ENCODE assay signal across 20 cellular contexts in genomic region chr6:34926655-34927054, GRCh38. TPM values are rescaled to one million over a fixed set of nuclear protein-coding genes. Genes with fewer than 3 reads are reported as not detected.
DNase-seq lines count a peak whose midpoint lies in the region; ATAC-seq and TF ChIP-seq lines count a peak whose summit lies in the region.
"Had no signal": no experiment of that assay in that cellular context is flagged by ENCODE, and none has a peak within 500 bp of the region (broad histone marks: within the 10 kb centered on the region; RNA-seq: fewer than 3 reads in every experiment).

No MANE protein-coding gene starts in this region.

- H3K36me3 Mint-ChIP-seq in activated CD8-positive, alpha-beta T cell treated with anti-CD3 and anti-CD28 coated beads for 36 hours (ENCODE audit: low read depth) = no peaks in the 10 kb centered on the region
- H3K36me3 Mint-ChIP-seq in activated CD8-positive, alpha-beta T cell treated with anti-CD3 and anti-CD28 coated beads, Interleukin-2, amount 10 ng/mL, durations not matched to agents 7 days and 5 days (ENCODE audit: low read depth) = no peaks in the 10 kb centered on the region
- peaks cover 3% of the 10 kb centered on the region for H3K36me3 Mint-ChIP-seq in type B pancreatic cell
- H3K36me3 Mint-ChIP-seq: neural progenitor cell had no signal

- in situ Hi-C loops in G401 (cut with HindIII; ENCODE audit: low sequenced_read_pairs) = no loop called here

- ATAC-seq in activated CD8-positive, alpha-beta T cell treated with anti-CD3 and anti-CD28 coated beads for 36 hours = peak; percentile 55
- no peak for ATAC-seq in activated CD8-positive, alpha-beta T cell treated with anti-CD3 and anti-CD28 coated beads, Interleukin-2, amount 10 ng/mL, durations not matched to agents 7 days and 5 days
- ATAC-seq in RWPE2 (ENCODE audit: low read depth) = peak; percentile 83
- ATAC-seq: A549, right lobe of liver had no signal

- no peak overlapping the region for H3K4me3 ChIP-seq in RWPE2 (ENCODE audit: severe bottlenecking)
- H3K4me3 ChIP-seq: A549, neural progenitor cell, right lobe of liver had no signal

- no peak for TF ChIP-seq CTCF in activated CD8-positive, alpha-beta T cell treated with anti-CD3 and anti-CD28 coated beads for 36 hours (IDR thresholded peaks at IDR 0.05)
- no peak for TF ChIP-seq CTCF in RWPE2 (IDR thresholded peaks at IDR 0.05; ENCODE audit: poor library complexity, severe bottlenecking)
- no peak for TF ChIP-seq CTCF in type B pancreatic cell (conservative IDR thresholded peaks at IDR 0.05)

- intact Hi-C loops in activated CD8-positive, alpha-beta T cell treated with anti-CD3 and anti-CD28 coated beads for 36 hours (cut with micrococcal nuclease) = no loop called here

- CTCF ChIA-PET in activated CD8-positive, alpha-beta T cell treated with anti-CD3 and anti-CD28 coated beads for 36 hours (lab: Charles Lee) = interaction anchor here (1.7 kb wide), 1 partner anchor 60 kb away, joined by 4 read pairs; no protein-coding TSS in a partner anchor
- CTCF ChIA-PET in activated CD8-positive, alpha-beta T cell treated with anti-CD3 and anti-CD28 coated beads, Interleukin-2, amount 10 ng/mL, durations not matched to agents 7 days and 5 days (lab: Charles Lee) = no interaction called here

- POLR2A ChIA-PET in activated CD8-positive, alpha-beta T cell treated with anti-CD3 and anti-CD28 coated beads for 36 hours (lab: Charles Lee) = no interaction called here
- POLR2A ChIA-PET in activated CD8-positive, alpha-beta T cell treated with anti-CD3 and anti-CD28 coated beads, Interleukin-2, amount 10 ng/mL, durations not matched to agents 7 days and 5 days (lab: Charles Lee) = no interaction called here

- no peaks in the 10 kb centered on the region for H3K27me3 ChIP-seq in RWPE2 (ENCODE audit: insufficient read depth, poor library complexity, severe bottlenecking)
- H3K27me3 ChIP-seq: right lobe of liver had no signal

- peaks cover 5% of the 10 kb centered on the region for H3K4me1 Mint-ChIP-seq in activated CD8-positive, alpha-beta T cell treated with anti-CD3 and anti-CD28 coated beads for 36 hours (ENCODE audit: low read depth)
- no peaks in the 10 kb centered on the region for H3K4me1 Mint-ChIP-seq in activated CD8-positive, alpha-beta T cell treated with anti-CD3 and anti-CD28 coated beads, Interleukin-2, amount 10 ng/mL, durations not matched to agents 7 days and 5 days (ENCODE audit: low read depth)
- peaks cover 22% of the 10 kb centered on the region for H3K4me1 Mint-ChIP-seq in type B pancreatic cell (ENCODE audit: unreplicated experiment)

- no peak overlapping the region for H3K4me3 Mint-ChIP-seq in activated CD8-positive, alpha-beta T cell treated with anti-CD3 and anti-CD28 coated beads for 36 hours
- no peak overlapping the region for H3K4me3 Mint-ChIP-seq in activated CD8-positive, alpha-beta T cell treated with anti-CD3 and anti-CD28 coated beads, Interleukin-2, amount 10 ng/mL, durations not matched to agents 7 days and 5 days
- H3K4me3 Mint-ChIP-seq in type B pancreatic cell = no peak overlapping the region
- H3K4me3 Mint-ChIP-seq: activated CD4-positive, alpha-beta T cell treated with anti-CD3 and anti-CD28 coated beads, Interleukin-2, amount 10 ng/mL, durations not matched to agents 24 days and 14 days; activated T-helper 1 cell treated with anti-CD3 and anti-CD28 coated beads, Interleukin-12 subunit alpha, Interleukin-12 subunit beta, Interleukin-2, Interleukin-4 antibody, amounts not matched to agents 30 ng/mL and 10 ng/mL and 1 ng/mL, durations not matched to agents 14 hours and 24 hours and 36 hours; neural progenitor cell had no signal

- H3K36me3 ChIP-seq in RWPE2 (ENCODE audit: low read depth) = no peaks in the 10 kb centered on the region
- H3K36me3 ChIP-seq: neural progenitor cell, right lobe of liver had no signal

- DNase-seq in activated CD8-positive, alpha-beta T cell treated with anti-CD3 and anti-CD28 coated beads for 36 hours = no peak
- no peak for DNase-seq in activated CD8-positive, alpha-beta T cell treated with anti-CD3 and anti-CD28 coated beads, Interleukin-2, amount 10 ng/mL, durations not matched to agents 7 days and 5 days
- DNase-seq in RWPE2 (ENCODE audit: low spot score) (no peak), glomerular visceral epithelial cell (ENCODE audit: extremely low spot score) (peak; percentile 49), type B pancreatic cell (ENCODE audit: extremely low spot score, unreplicated experiment) (no peak), G401 (ENCODE audit: low spot score) (no peak), iPS-NIHi7 (ENCODE audit: extremely low spot score) (no peak)
- no peak for DNase-seq in stimulated activated CD4-positive, alpha-beta T cell treated with anti-CD3 and anti-CD28 coated beads, Interleukin-12 subunit alpha, Interleukin-12 subunit beta, amount 100 ng/mL, for 4 hours
- DNase-seq: activated CD4-positive, alpha-beta T cell treated with anti-CD3 and anti-CD28 coated beads, Interleukin-2, amount 10 ng/mL, durations not matched to agents 24 days and 14 days; Caco-2; mesendoderm; NCI-H187; NCI-H526 treated with DMSO at 0.1 percent for 48 hours; right lobe of liver; stimulated activated CD4-positive, alpha-beta T cell treated with anti-CD3 and anti-CD28 coated beads, Interleukin-4, amount 100 ng/mL, for 24 hours; T1000 had no signal

- H3K4me1 ChIP-seq in RWPE2 (ENCODE audit: insufficient read depth, poor library complexity, severe bottlenecking) = peaks cover 7% of the 10 kb centered on the region
- H3K4me1 ChIP-seq: Caco-2, right lobe of liver had no signal

- no peaks in the 10 kb centered on the region for H3K27me3 Mint-ChIP-seq in activated CD8-positive, alpha-beta T cell treated with anti-CD3 and anti-CD28 coated beads for 36 hours
- H3K27me3 Mint-ChIP-seq in activated CD8-positive, alpha-beta T cell treated with anti-CD3 and anti-CD28 coated beads, Interleukin-2, amount 10 ng/mL, durations not matched to agents 7 days and 5 days (ENCODE audit: low read depth) = peaks cover 24% of the 10 kb centered on the region
- no peaks in the 10 kb centered on the region for H3K27me3 Mint-ChIP-seq in type B pancreatic cell

- peak overlapping the region; percentile 4 for H3K27ac ChIP-seq in RWPE2 (ENCODE audit: poor library complexity, severe bottlenecking)
- H3K27ac ChIP-seq: A549, HL-60, neural progenitor cell, right lobe of liver had no signal

- H3K27ac Mint-ChIP-seq in activated CD8-positive, alpha-beta T cell treated with anti-CD3 and anti-CD28 coated beads for 36 hours = no peak overlapping the region
- H3K27ac Mint-ChIP-seq in activated CD8-positive, alpha-beta T cell treated with anti-CD3 and anti-CD28 coated beads, Interleukin-2, amount 10 ng/mL, durations not matched to agents 7 days and 5 days = no peak overlapping the region
- H3K27ac Mint-ChIP-seq in type B pancreatic cell = peak overlapping the region; percentile 24
- H3K27ac Mint-ChIP-seq: activated CD4-positive, alpha-beta T cell treated with anti-CD3 and anti-CD28 coated beads, Interleukin-2, amount 10 ng/mL, durations not matched to agents 24 days and 14 days; activated T-helper 1 cell treated with anti-CD3 and anti-CD28 coated beads, Interleukin-12 subunit alpha, Interleukin-12 subunit beta, Interleukin-2, Interleukin-4 antibody, amounts not matched to agents 30 ng/mL and 10 ng/mL and 1 ng/mL, durations not matched to agents 14 hours and 24 hours and 36 hours; neural progenitor cell had no signal

- no peaks in the 10 kb centered on the region for H3K9me3 Mint-ChIP-seq in activated CD8-positive, alpha-beta T cell treated with anti-CD3 and anti-CD28 coated beads for 36 hours
- H3K9me3 Mint-ChIP-seq in activated CD8-positive, alpha-beta T cell treated with anti-CD3 and anti-CD28 coated beads, Interleukin-2, amount 10 ng/mL, durations not matched to agents 7 days and 5 days (ENCODE audit: insufficient read depth) = no peaks in the 10 kb centered on the region
- H3K9me3 Mint-ChIP-seq in type B pancreatic cell = no peaks in the 10 kb centered on the region
- H3K9me3 Mint-ChIP-seq: activated CD4-positive, alpha-beta T cell treated with anti-CD3 and anti-CD28 coated beads, Interleukin-2, amount 10 ng/mL, durations not matched to agents 24 days and 14 days; activated T-helper 1 cell treated with anti-CD3 and anti-CD28 coated beads, Interleukin-12 subunit alpha, Interleukin-12 subunit beta, Interleukin-2, Interleukin-4 antibody, amounts not matched to agents 30 ng/mL and 10 ng/mL and 1 ng/mL, durations not matched to agents 14 hours and 24 hours and 36 hours; neural progenitor cell had no signal

- no peaks in the 10 kb centered on the region for H3K9me3 ChIP-seq in RWPE2 (ENCODE audit: severe bottlenecking)
- H3K9me3 ChIP-seq: A549, Caco-2, right lobe of liver had no signal

RNA-seq across cellular contexts. Expression of gene ANKS1A, which starts 37.6 kb away (rescaled TPM):
- total RNA-seq in activated CD8-positive, alpha-beta T cell treated with anti-CD3 and anti-CD28 coated beads for 36 hours = 1 to 10 TPM; 6.0 to 6.7 TPM
- total RNA-seq in activated CD8-positive, alpha-beta T cell treated with anti-CD3 and anti-CD28 coated beads, Interleukin-2, amount 10 ng/mL, durations not matched to agents 7 days and 5 days = 1 to 10 TPM; 5.3 to 5.8 TPM
- 28.0 and 35.9 TPM in 2 replicates for total RNA-seq in type B pancreatic cell (ENCODE audit: low replicate concordance)
- 12.3 and 14.2 TPM in 2 replicates for total RNA-seq in G401 (2014; rRNA removed; shearing (Covaris generic))

RNA-seq across cellular contexts. Expression of gene TAF11, which starts 38.8 kb away (rescaled TPM):
- 10 to 100 TPM; 29.3 to 29.4 TPM for total RNA-seq in activated CD8-positive, alpha-beta T cell treated with anti-CD3 and anti-CD28 coated beads for 36 hours
- total RNA-seq in activated CD8-positive, alpha-beta T cell treated with anti-CD3 and anti-CD28 coated beads, Interleukin-2, amount 10 ng/mL, durations not matched to agents 7 days and 5 days = 10 to 100 TPM; 28.3 to 31.9 TPM
- total RNA-seq in type B pancreatic cell (ENCODE audit: low replicate concordance) = 40.4 and 40.7 TPM in 2 replicates
- total RNA-seq in G401 (2014; rRNA removed; shearing (Covaris generic)) = 69.3 and 79.8 TPM in 2 replicates
